Comparison of ENCODE assay signal across 21 cellular contexts in the genomic region with DNA sequence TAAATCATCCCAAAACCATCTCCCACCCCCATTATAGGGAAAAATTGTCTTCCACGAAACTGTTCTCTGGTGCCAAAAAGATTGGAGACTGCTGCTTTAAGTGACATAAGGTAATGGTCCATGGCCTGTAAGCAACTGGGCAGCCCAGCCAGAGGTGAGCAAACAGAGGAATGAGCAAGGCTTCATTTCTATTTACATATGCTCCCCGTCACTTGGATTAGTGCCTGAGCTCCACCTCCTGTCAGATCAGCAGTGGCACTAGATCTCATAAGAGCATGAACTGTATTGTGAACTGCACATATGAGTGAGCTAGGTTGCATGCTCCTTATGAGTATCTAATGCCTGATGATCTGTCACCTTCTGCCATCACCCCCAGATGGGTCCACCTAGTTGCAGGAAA.
A peak's percentile ranks its signal among the peaks of the same experiment; 100 is the strongest.
DNase-seq lines count a peak whose midpoint lies in the region; ATAC-seq and TF ChIP-seq lines count a peak whose summit lies in the region.
"Had no signal": no experiment of that assay in that cellular context is flagged by ENCODE, and none has a peak within 500 bp of the region (broad histone marks: within the 10 kb centered on the region; RNA-seq: fewer than 3 reads in every experiment).

No MANE protein-coding gene starts in this region.

- CTCF ChIA-PET in Caco-2 (lab: Charles Lee) = no interaction called here

- 90 to 91% methylated on average over 1 to 2 of the region's 2 CpGs for WGBS in endodermal cell (ENCODE audit: insufficient coverage in 1 of 2, insufficient read length in 1 of 2), 2 experiments
- WGBS in aorta, 2 donors = 64 to 68% methylated on average over 2 of the region's 2 CpGs

- no peak overlapping the region for H3K27ac ChIP-seq in RWPE2 (ENCODE audit: poor library complexity, severe bottlenecking)
- no peak overlapping the region for H3K27ac ChIP-seq in endodermal cell (ENCODE audit: low read depth, low read length)
- no peak overlapping the region for H3K27ac ChIP-seq in aorta (ENCODE audit: low read depth in 1 of 2, low read length in 2 of 2)
- H3K27ac ChIP-seq: esophagus muscularis mucosa, gastroesophageal sphincter, right atrium auricular region, upper lobe of right lung had no signal

- H3K4me1 Mint-ChIP-seq in Caco-2 (ENCODE audit: low read depth, unreplicated experiment) (no peaks in the 10 kb centered on the region), endodermal cell (no peaks in the 10 kb centered on the region)
- H3K4me1 Mint-ChIP-seq: activated naive CD4-positive, alpha-beta T cell treated with anti-CD3 and anti-CD28 coated beads, Interleukin-2, amount 50 U/mL, for 24 hours; naive thymus-derived CD8-positive, alpha-beta T cell had no signal

- POLR2A ChIA-PET in Caco-2 (lab: Charles Lee) = no interaction called here

- ATAC-seq in RWPE2 (ENCODE audit: low read depth) (peak; percentile 48; the same call in 1 of the 3 replicates), aorta (ENCODE audit: low FRiP score) (no peak)
- ATAC-seq: activated T-cell treated with anti-CD3 and anti-CD28 coated beads, Interleukin-2, amount 50 U/mL, for 72 hours; gastroesophageal sphincter; naive thymus-derived CD8-positive, alpha-beta T cell; upper lobe of right lung had no signal

- H3K4me3 Mint-ChIP-seq in Caco-2 (ENCODE audit: unreplicated experiment) (no peak overlapping the region), endodermal cell (no peak overlapping the region)
- H3K4me3 Mint-ChIP-seq: activated naive CD4-positive, alpha-beta T cell treated with anti-CD3 and anti-CD28 coated beads, Interleukin-2, amount 50 U/mL, for 24 hours; activated T-cell treated with anti-CD3 and anti-CD28 coated beads, Interleukin-2, amount 50 U/mL, for 72 hours; naive thymus-derived CD8-positive, alpha-beta T cell had no signal

- H3K9me3 ChIP-seq in BE2C (no peaks in the 10 kb centered on the region), Caco-2 (no peaks in the 10 kb centered on the region), RWPE2 (ENCODE audit: severe bottlenecking) (no peaks in the 10 kb centered on the region), endodermal cell (ENCODE audit: control insufficient read depth, low read length) (no peaks in the 10 kb centered on the region), aorta (ENCODE audit: control insufficient read depth, low read length) (no peaks in the 10 kb centered on the region)
- H3K9me3 ChIP-seq: esophagus muscularis mucosa, gastroesophageal sphincter, right atrium auricular region, upper lobe of right lung had no signal

- no peaks in the 10 kb centered on the region for H3K4me1 ChIP-seq in BE2C
- H3K4me1 ChIP-seq in Caco-2 = no peaks in the 10 kb centered on the region
- H3K4me1 ChIP-seq in RWPE2 (ENCODE audit: insufficient read depth, poor library complexity, severe bottlenecking) = no peaks in the 10 kb centered on the region
- H3K4me1 ChIP-seq in endodermal cell (ENCODE audit: control insufficient read depth, insufficient read depth, low read length) = no peaks in the 10 kb centered on the region
- H3K4me1 ChIP-seq in aorta (ENCODE audit: control insufficient read depth in 1 of 2, insufficient read depth in 2 of 2, low read length in 2 of 2) = no peaks in the 10 kb centered on the region
- H3K4me1 ChIP-seq: esophagus muscularis mucosa, gastroesophageal sphincter, right atrium auricular region, upper lobe of right lung had no signal

- BruUV-seq in Caco-2 (replicated peaks; lab: Mats Ljungman, UMichigan) = no TSS peak

- H3K27me3 Mint-ChIP-seq in Caco-2 (ENCODE audit: insufficient read depth, unreplicated experiment) (no peaks in the 10 kb centered on the region), endodermal cell (ENCODE audit: insufficient read depth) (no peaks in the 10 kb centered on the region)
- H3K27me3 Mint-ChIP-seq: activated naive CD4-positive, alpha-beta T cell treated with anti-CD3 and anti-CD28 coated beads, Interleukin-2, amount 50 U/mL, for 24 hours; naive thymus-derived CD8-positive, alpha-beta T cell had no signal

- intact Hi-C loops in Caco-2 (cut with micrococcal nuclease; ENCODE audit: unreplicated experiment) = loop anchor here (1.0 kb wide), 1 partner anchor 413 kb away; no protein-coding TSS in a partner anchor
- intact Hi-C loops in aorta (cut with DNase I) = no loop called here

- no peaks in the 10 kb centered on the region for H3K27me3 ChIP-seq in BE2C
- H3K27me3 ChIP-seq in Caco-2 (replicated peaks; ENCODE audit: control insufficient read depth, insufficient read depth, low read length) = no peaks in the 10 kb centered on the region
- no peaks in the 10 kb centered on the region for H3K27me3 ChIP-seq in RWPE2 (ENCODE audit: insufficient read depth, poor library complexity, severe bottlenecking)
- no peaks in the 10 kb centered on the region for H3K27me3 ChIP-seq in endodermal cell (ENCODE audit: control insufficient read depth, insufficient read depth, low read length, poor library complexity, severe bottlenecking)
- no peaks in the 10 kb centered on the region for H3K27me3 ChIP-seq in aorta (ENCODE audit: control insufficient read depth in 1 of 2, insufficient read depth in 2 of 2, low read length in 1 of 2)
- H3K27me3 ChIP-seq: esophagus muscularis mucosa, gastroesophageal sphincter, right atrium auricular region, upper lobe of right lung had no signal

- H3K9ac ChIP-seq in endodermal cell (ENCODE audit: extremely low read depth, low read length, poor library complexity, severe bottlenecking) = no peak overlapping the region

- H3K27ac Mint-ChIP-seq in Caco-2 (ENCODE audit: unreplicated experiment) = no peak overlapping the region
- H3K27ac Mint-ChIP-seq in endodermal cell = no peak overlapping the region
- H3K27ac Mint-ChIP-seq: activated naive CD4-positive, alpha-beta T cell treated with anti-CD3 and anti-CD28 coated beads, Interleukin-2, amount 50 U/mL, for 24 hours; activated T-cell treated with anti-CD3 and anti-CD28 coated beads, Interleukin-2, amount 50 U/mL, for 72 hours; naive thymus-derived CD8-positive, alpha-beta T cell had no signal

- H3K36me3 Mint-ChIP-seq in Caco-2 (ENCODE audit: insufficient read depth, unreplicated experiment) (no peaks in the 10 kb centered on the region), endodermal cell (ENCODE audit: low read depth) (no peaks in the 10 kb centered on the region)
- H3K36me3 Mint-ChIP-seq: activated naive CD4-positive, alpha-beta T cell treated with anti-CD3 and anti-CD28 coated beads, Interleukin-2, amount 50 U/mL, for 24 hours; naive thymus-derived CD8-positive, alpha-beta T cell had no signal

- no peaks in the 10 kb centered on the region for H3K9me3 Mint-ChIP-seq in Caco-2 (ENCODE audit: unreplicated experiment)
- no peaks in the 10 kb centered on the region for H3K9me3 Mint-ChIP-seq in endodermal cell

- peak; percentile 16; the same call in 1 of the 2 replicates for TF ChIP-seq CTCF in BE2C (IDR thresholded peaks at IDR 0.05; ENCODE audit: low read depth, low read length)
- TF ChIP-seq CTCF in Caco-2 (IDR thresholded peaks at IDR 0.05; ENCODE audit: insufficient read depth in 1 of 2, low read depth in 1 of 2, low read length in 1 of 2, severe bottlenecking in 1 of 2, unreplicated experiment in 1 of 2) = peak in 1 of 2 experiments; percentile 26
- TF ChIP-seq CTCF in RWPE2 (IDR thresholded peaks at IDR 0.05; ENCODE audit: poor library complexity, severe bottlenecking) = no peak
- no peak for TF ChIP-seq CTCF in endodermal cell (conservative IDR thresholded peaks at IDR 0.05)

- DNase-seq in BE2C (peak; percentile 9), Caco-2 (peak; percentile 11 to 35), NCI-H2029 (lab: John Stamatoyannopoulos, UW) (peak; percentile 69), RWPE2 (ENCODE audit: low spot score) (no peak), endodermal cell (no peak), dermis blood vessel endothelial cell (no peak), aorta (no peak), activated gamma-delta T cell treated with Interleukin-2 at 50 U/mL for 16 hours (no peak)
- DNase-seq: activated CD4-positive, CD25-positive, alpha-beta regulatory T cell treated with anti-CD3 and anti-CD28 coated beads, Interleukin-2, amount 50 U/mL, for 72 hours; activated CD8-positive, alpha-beta memory T cell treated with anti-CD3 and anti-CD28 coated beads for 24 hours; activated T-cell treated with anti-CD3 and anti-CD28 coated beads, Interleukin-2, amount 50 U/mL, for 72 hours; effector CD8-positive, alpha-beta T cell; naive thymus-derived CD8-positive, alpha-beta T cell; NCI-H187 treated with DMSO at 0.1 percent for 48 hours; RPMI8226; stimulated activated CD8-positive, alpha-beta memory T cell treated with anti-CD3 and anti-CD28 coated beads, Interleukin-4, amount 100 ng/mL, for 48 hours; upper lobe of right lung had no signal

- no peak overlapping the region for H3K4me3 ChIP-seq in BE2C (ENCODE audit: low read depth, low read length)
- no peak overlapping the region for H3K4me3 ChIP-seq in Caco-2 (ENCODE audit: low read depth, low read length)
- no peak overlapping the region for H3K4me3 ChIP-seq in RWPE2 (ENCODE audit: severe bottlenecking)
- no peak overlapping the region for H3K4me3 ChIP-seq in endodermal cell (ENCODE audit: low read length)
- H3K4me3 ChIP-seq in aorta (ENCODE audit: low read length in 2 of 2) = no peak overlapping the region
- H3K4me3 ChIP-seq: esophagus muscularis mucosa, gastroesophageal sphincter, right atrium auricular region, upper lobe of right lung had no signal

- no peaks in the 10 kb centered on the region for H3K36me3 ChIP-seq in BE2C
- no peaks in the 10 kb centered on the region for H3K36me3 ChIP-seq in Caco-2 (ENCODE audit: control insufficient read depth, insufficient read depth, low read length)
- no peaks in the 10 kb centered on the region for H3K36me3 ChIP-seq in RWPE2 (ENCODE audit: low read depth)
- no peaks in the 10 kb centered on the region for H3K36me3 ChIP-seq in endodermal cell (ENCODE audit: control insufficient read depth, insufficient read depth, low read length)
- no peaks in the 10 kb centered on the region for H3K36me3 ChIP-seq in aorta (ENCODE audit: control insufficient read depth in 1 of 2, insufficient read depth in 2 of 2, low read length in 1 of 2)
- H3K36me3 ChIP-seq: esophagus muscularis mucosa, gastroesophageal sphincter, right atrium auricular region, upper lobe of right lung had no signal

Comparison
In these comparisons a context has a peak if more than half of its experiments do, and no peak if none do; other contexts are left out.
1. DNase-seq: peak in BE2C (single experiment), Caco-2 (2 of 2) and NCI-H2029 (single experiment); none in RWPE2 (single experiment), endodermal cell (single experiment), dermis blood vessel endothelial cell (single experiment), aorta (0 of 2) and activated gamma-delta T cell treated with Interleukin-2 at 50 U/mL for 16 hours (single experiment).